ENCODE assay signal across 13 cellular contexts in genomic region chr12:96136720-96137378, GRCh38. TPM values are rescaled to one million over a fixed set of nuclear protein-coding genes. Genes with fewer than 3 reads are reported as not detected.
DNase-seq lines count a peak whose midpoint lies in the region; ATAC-seq and TF ChIP-seq lines count a peak whose summit lies in the region.
"Had no signal": no experiment of that assay in that cellular context is flagged by ENCODE, and none has a peak within 500 bp of the region (broad histone marks: within the 10 kb centered on the region; RNA-seq: fewer than 3 reads in every experiment).

No MANE protein-coding gene starts in this region.

- WGBS in esophagus, 2 donors = 68% methylated on average over 4 of the region's 4 CpGs

- ATAC-seq in stimulated activated naive B cell treated with anti-CD40 and anti-IgM and Interleukin-4, amounts not matched to agents 10 μg/mL and 1 μg/mL and 100 μg/mL, for 72 hours (replicated peaks) = peak; percentile 81 to 90
- ATAC-seq: Right ventricle myocardium inferior had no signal

- H3K4me1 ChIP-seq in esophagus (ENCODE audit: control insufficient read depth in 2 of 2, insufficient read depth in 2 of 2, low read length in 1 of 2) = peaks cover 0 to 5% of the 10 kb centered on the region in 2 donors
- no peaks in the 10 kb centered on the region for H3K4me1 ChIP-seq in right atrium auricular region

- H3K4me1 Mint-ChIP-seq in stimulated activated naive B cell treated with anti-CD40 and anti-IgM and Interleukin-4, amounts not matched to agents 10 μg/mL and 1 μg/mL and 100 μg/mL, for 72 hours = peaks cover 11 to 18% of the 10 kb centered on the region in 2 donors

- H3K27ac ChIP-seq in esophagus (ENCODE audit: low read depth in 2 of 2, low read length in 1 of 2) = peak overlapping the region; percentile 59 to 84
- H3K27ac ChIP-seq in right atrium auricular region = no peak overlapping the region
- H3K27ac ChIP-seq: KMS-11 had no signal

- peaks cover 0 to 7% of the 10 kb centered on the region in 2 donors for H3K27me3 Mint-ChIP-seq in stimulated activated naive B cell treated with anti-CD40 and anti-IgM and Interleukin-4, amounts not matched to agents 10 μg/mL and 1 μg/mL and 100 μg/mL, for 72 hours

- H3K36me3 Mint-ChIP-seq in stimulated activated naive B cell treated with anti-CD40 and anti-IgM and Interleukin-4, amounts not matched to agents 10 μg/mL and 1 μg/mL and 100 μg/mL, for 72 hours = no peaks in the 10 kb centered on the region

- peak overlapping the region; percentile 10 for H3K27ac Mint-ChIP-seq in stimulated activated naive B cell treated with anti-CD40 and anti-IgM and Interleukin-4, amounts not matched to agents 10 μg/mL and 1 μg/mL and 100 μg/mL, for 72 hours

- DNase-seq in SIG-M5 treated with dmso at 0.1 percent for 504 hours (lab: John Stamatoyannopoulos, UW; ENCODE audit: unreplicated experiment) = peak; percentile 72
- DNase-seq in SIG-M5 (lab: John Stamatoyannopoulos, UW) = no peak
- DNase-seq in OCI-M1 (lab: John Stamatoyannopoulos, UW) = peak; percentile 19
- no peak for DNase-seq in stimulated activated naive B cell treated with anti-CD40 and anti-IgM and Interleukin-4, amounts not matched to agents 10 μg/mL and 1 μg/mL and 100 μg/mL, for 72 hours
- DNase-seq in pons (ENCODE audit: low spot score) = no peak
- no peak for DNase-seq in DMS53 treated with DMSO at 0.1 percent for 48 hours (lab: John Stamatoyannopoulos, UW; ENCODE audit: unreplicated experiment)
- DNase-seq in right atrium auricular region (ENCODE audit: low spot score) = no peak
- DNase-seq: activated CD4-positive, CD25-positive, alpha-beta regulatory T cell; head of caudate nucleus; occipital lobe had no signal

- no peak for TF ChIP-seq CTCF in right atrium auricular region (IDR thresholded peaks at IDR 0.05)

- H3K27me3 ChIP-seq in esophagus (ENCODE audit: control insufficient read depth in 1 of 2, insufficient read depth in 2 of 2, low read length in 2 of 2) = no peaks in the 10 kb centered on the region
- no peaks in the 10 kb centered on the region for H3K27me3 ChIP-seq in right atrium auricular region

- no peaks in the 10 kb centered on the region for H3K9me3 Mint-ChIP-seq in stimulated activated naive B cell treated with anti-CD40 and anti-IgM and Interleukin-4, amounts not matched to agents 10 μg/mL and 1 μg/mL and 100 μg/mL, for 72 hours

- no peak overlapping the region for H3K4me3 Mint-ChIP-seq in stimulated activated naive B cell treated with anti-CD40 and anti-IgM and Interleukin-4, amounts not matched to agents 10 μg/mL and 1 μg/mL and 100 μg/mL, for 72 hours

- H3K4me3 ChIP-seq in esophagus (ENCODE audit: low read depth in 1 of 2, low read length in 2 of 2) = no peak overlapping the region
- H3K4me3 ChIP-seq in right atrium auricular region = no peak overlapping the region

- no peaks in the 10 kb centered on the region for H3K9me3 ChIP-seq in esophagus (ENCODE audit: control insufficient read depth in 2 of 2, insufficient read depth in 1 of 2, low read depth in 1 of 2, low read length in 1 of 2)
- H3K9me3 ChIP-seq in right atrium auricular region = peaks cover 0 to 6% of the 10 kb centered on the region in 2 donors

- no peaks in the 10 kb centered on the region for H3K36me3 ChIP-seq in esophagus (ENCODE audit: control insufficient read depth in 2 of 2, insufficient read depth in 2 of 2, low read length in 1 of 2)
- no peaks in the 10 kb centered on the region for H3K36me3 ChIP-seq in right atrium auricular region

RNA-seq across cellular contexts. Expression of gene ELK3, which starts 57.3 kb away (rescaled TPM):
- polyA plus RNA-seq in esophagus = 10 to 100 TPM; 15.8 to 17.0 TPM
- total RNA-seq in right atrium auricular region = 10 to 100 TPM; 15.1 to 16.3 TPM

Comparison
In these comparisons a context has a peak if more than half of its experiments do, and no peak if none do; other contexts are left out.
1. DNase-seq: peak in SIG-M5 treated with dmso at 0.1 percent for 504 hours (single experiment) and OCI-M1 (single experiment); none in SIG-M5 (single experiment), stimulated activated naive B cell treated with anti-CD40 and anti-IgM and Interleukin-4, amounts not matched to agents 10 μg/mL and 1 μg/mL and 100 μg/mL, for 72 hours (single experiment), pons (single experiment), DMS53 treated with DMSO at 0.1 percent for 48 hours (single experiment) and right atrium auricular region (single experiment).
2. H3K27ac ChIP-seq: peak in esophagus (2 of 2); none in right atrium auricular region (0 of 2).